ENCODE assay signal across 3 cellular contexts in the genomic region with DNA sequence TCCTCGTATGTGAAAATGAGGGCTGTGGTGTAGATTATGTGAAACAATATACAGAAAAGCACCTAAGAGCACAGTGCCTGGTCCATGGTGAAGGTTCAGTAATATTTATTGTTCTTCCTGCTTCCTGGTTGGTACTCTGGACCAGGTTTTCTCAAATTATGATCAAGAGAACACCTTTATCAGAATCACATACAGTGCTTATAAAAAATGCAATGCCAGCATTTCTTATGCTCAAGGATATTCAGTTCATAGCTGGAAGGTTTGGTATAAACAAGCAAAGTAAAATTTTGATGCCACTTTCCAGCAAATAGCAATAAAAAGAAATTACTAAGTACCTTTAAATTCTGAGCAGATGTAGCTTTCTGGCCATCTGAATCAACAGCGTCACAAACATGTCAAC.
TF ChIP-seq lines count a peak whose summit lies in the region.

No MANE protein-coding gene starts in this region.

TF ChIP-seq in A549, 52 proteins besides CTCF, POLR2A, EP300 and RAD21:
- TF ChIP-seq POLR2AphosphoS2 (conservative IDR thresholded peaks at IDR 0.05; ENCODE audit: low read length), result no peak
- no peak for TF ChIP-seq ZSCAN20 (CRISPR knock-in tag; IDR thresholded peaks at IDR 0.05)
- TF ChIP-seq CHD2 (IDR thresholded peaks at IDR 0.05; ENCODE audit: low read length, partially characterized antibody), result no peak
- peak; percentile 62 for TF ChIP-seq MAFK (IDR thresholded peaks at IDR 0.05; ENCODE audit: partially characterized antibody)
TF ChIP-seq in A549: peak in this region for 1.

TF ChIP-seq in IMR-90, 13 proteins besides CTCF, POLR2A, EP300 and RAD21:
- TF ChIP-seq FOS (IDR thresholded peaks at IDR 0.05; ENCODE audit: low read depth, low read length) (no peak), MAFK (IDR thresholded peaks at IDR 0.05; ENCODE audit: low read depth, low read length) (peak; percentile 79)

TF ChIP-seq in K562, 482 proteins besides CTCF, POLR2A, EP300 and RAD21:
- TF ChIP-seq ZNF316 (IDR thresholded peaks at IDR 0.05) (0 out of 2 replicates have a peak, but pooled peaks have one; percentile 6), ESRRB (CRISPR knock-in tag; IDR thresholded peaks at IDR 0.05; ENCODE audit: borderline replicate concordance) (no peak), HNRNPL (IDR thresholded peaks at IDR 0.05; ENCODE audit: low read depth, low read length) (no peak), ZNF699 (CRISPR knock-in tag; IDR thresholded peaks at IDR 0.05; ENCODE audit: insufficient replicate concordance) (no peak), SRSF7 (optimal IDR thresholded peaks at IDR 0.05; ENCODE audit: low read depth, low read length) (no peak), POLR2AphosphoS2 (IDR thresholded peaks at IDR 0.05; ENCODE audit: low read length) (no peak)
- TF ChIP-seq, protein P1, sequence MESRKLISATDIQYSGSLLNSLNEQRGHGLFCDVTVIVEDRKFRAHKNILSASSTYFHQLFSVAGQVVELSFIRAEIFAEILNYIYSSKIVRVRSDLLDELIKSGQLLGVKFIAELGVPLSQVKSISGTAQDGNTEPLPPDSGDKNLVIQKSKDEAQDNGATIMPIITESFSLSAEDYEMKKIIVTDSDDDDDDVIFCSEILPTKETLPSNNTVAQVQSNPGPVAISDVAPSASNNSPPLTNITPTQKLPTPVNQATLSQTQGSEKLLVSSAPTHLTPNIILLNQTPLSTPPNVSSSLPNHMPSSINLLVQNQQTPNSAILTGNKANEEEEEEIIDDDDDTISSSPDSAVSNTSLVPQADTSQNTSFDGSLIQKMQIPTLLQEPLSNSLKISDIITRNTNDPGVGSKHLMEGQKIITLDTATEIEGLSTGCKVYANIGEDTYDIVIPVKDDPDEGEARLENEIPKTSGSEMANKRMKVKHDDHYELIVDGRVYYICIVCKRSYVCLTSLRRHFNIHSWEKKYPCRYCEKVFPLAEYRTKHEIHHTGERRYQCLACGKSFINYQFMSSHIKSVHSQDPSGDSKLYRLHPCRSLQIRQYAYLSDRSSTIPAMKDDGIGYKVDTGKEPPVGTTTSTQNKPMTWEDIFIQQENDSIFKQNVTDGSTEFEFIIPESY (CRISPR knock-in tag; IDR thresholded peaks at IDR 0.05), result no peak
